Comparison of ENCODE assay signal across 1 cellular context in the genomic region with DNA sequence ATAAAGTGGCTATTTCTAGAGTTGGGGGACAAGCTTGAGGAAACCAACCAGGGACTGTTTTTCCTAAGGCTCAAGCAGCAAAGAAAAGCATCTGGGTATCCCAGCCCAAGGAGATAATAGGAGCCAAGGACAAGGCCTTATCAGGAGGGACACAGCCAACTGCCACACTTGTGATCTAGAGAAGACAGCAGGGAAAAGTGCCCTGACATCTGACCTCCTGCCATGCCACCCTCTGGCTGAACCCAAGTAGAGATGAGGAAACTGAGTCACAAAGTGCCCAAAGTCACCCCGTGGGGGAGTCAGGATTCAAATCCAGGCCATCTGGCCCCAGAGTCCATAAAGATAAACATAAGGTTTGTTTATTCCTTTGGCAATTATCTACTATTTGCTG.
TF ChIP-seq lines count a peak whose summit lies in the region.

No MANE protein-coding gene starts in this region.

TF ChIP-seq in liver, 16 proteins besides CTCF, POLR2A, EP300 and RAD21 (continued from another document):
- TF ChIP-seq, protein P1, sequence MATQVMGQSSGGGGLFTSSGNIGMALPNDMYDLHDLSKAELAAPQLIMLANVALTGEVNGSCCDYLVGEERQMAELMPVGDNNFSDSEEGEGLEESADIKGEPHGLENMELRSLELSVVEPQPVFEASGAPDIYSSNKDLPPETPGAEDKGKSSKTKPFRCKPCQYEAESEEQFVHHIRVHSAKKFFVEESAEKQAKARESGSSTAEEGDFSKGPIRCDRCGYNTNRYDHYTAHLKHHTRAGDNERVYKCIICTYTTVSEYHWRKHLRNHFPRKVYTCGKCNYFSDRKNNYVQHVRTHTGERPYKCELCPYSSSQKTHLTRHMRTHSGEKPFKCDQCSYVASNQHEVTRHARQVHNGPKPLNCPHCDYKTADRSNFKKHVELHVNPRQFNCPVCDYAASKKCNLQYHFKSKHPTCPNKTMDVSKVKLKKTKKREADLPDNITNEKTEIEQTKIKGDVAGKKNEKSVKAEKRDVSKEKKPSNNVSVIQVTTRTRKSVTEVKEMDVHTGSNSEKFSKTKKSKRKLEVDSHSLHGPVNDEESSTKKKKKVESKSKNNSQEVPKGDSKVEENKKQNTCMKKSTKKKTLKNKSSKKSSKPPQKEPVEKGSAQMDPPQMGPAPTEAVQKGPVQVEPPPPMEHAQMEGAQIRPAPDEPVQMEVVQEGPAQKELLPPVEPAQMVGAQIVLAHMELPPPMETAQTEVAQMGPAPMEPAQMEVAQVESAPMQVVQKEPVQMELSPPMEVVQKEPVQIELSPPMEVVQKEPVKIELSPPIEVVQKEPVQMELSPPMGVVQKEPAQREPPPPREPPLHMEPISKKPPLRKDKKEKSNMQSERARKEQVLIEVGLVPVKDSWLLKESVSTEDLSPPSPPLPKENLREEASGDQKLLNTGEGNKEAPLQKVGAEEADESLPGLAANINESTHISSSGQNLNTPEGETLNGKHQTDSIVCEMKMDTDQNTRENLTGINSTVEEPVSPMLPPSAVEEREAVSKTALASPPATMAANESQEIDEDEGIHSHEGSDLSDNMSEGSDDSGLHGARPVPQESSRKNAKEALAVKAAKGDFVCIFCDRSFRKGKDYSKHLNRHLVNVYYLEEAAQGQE (IDR thresholded peaks at IDR 0.05) = no peak
- TF ChIP-seq EGR1 (IDR thresholded peaks at IDR 0.05; ENCODE audit: low read depth in 2 of 2) (no peak), YY1 (IDR thresholded peaks at IDR 0.05) (no peak), SP1 (IDR thresholded peaks at IDR 0.05) (no peak), HNF4G (IDR thresholded peaks at IDR 0.05) (no peak), TAF1 (conservative IDR thresholded peaks at IDR 0.05) (no peak), NR2F2 (IDR thresholded peaks at IDR 0.05) (no peak), RXRA (IDR thresholded peaks at IDR 0.05) (no peak)
- TF ChIP-seq, protein P2, sequence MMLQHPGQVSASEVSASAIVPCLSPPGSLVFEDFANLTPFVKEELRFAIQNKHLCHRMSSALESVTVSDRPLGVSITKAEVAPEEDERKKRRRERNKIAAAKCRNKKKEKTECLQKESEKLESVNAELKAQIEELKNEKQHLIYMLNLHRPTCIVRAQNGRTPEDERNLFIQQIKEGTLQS (IDR thresholded peaks at IDR 0.05) = no peak
